ENCODE assay signal across 32 cellular contexts in genomic region chr10:32687546-32687945, GRCh38.
"Had no signal": no experiment of that assay in that cellular context is flagged by ENCODE, and none has a peak within 500 bp of the region (broad histone marks: within the 10 kb centered on the region; RNA-seq: fewer than 3 reads in every experiment).

No MANE protein-coding gene starts in this region.

- H3K36me3 ChIP-seq: adrenal gland, brain microvascular endothelial cell, breast epithelium had no signal

- ATAC-seq: activated CD8-positive, alpha-beta T cell treated with anti-CD3 and anti-CD28 coated beads for 36 hours; activated naive CD4-positive, alpha-beta T cell treated with anti-CD3 and anti-CD28 coated beads, Interleukin-2, amount 50 U/mL, for 72 hours; activated T-cell treated with anti-CD3 and anti-CD28 coated beads, Interleukin-2, amount 50 U/mL, for 4 hours; activated T-cell treated with anti-CD3 and anti-CD28 coated beads, Interleukin-2, amount 50 U/mL, for 72 hours; activated T-helper 17 cell treated with anti-CD3 and anti-CD28 coated beads, Interleukin-2, amount 50 U/mL, for 72 hours; body of pancreas; T-helper 17 cell had no signal

- DNase-seq: activated B cell treated with CpG ODN at 0.5 μM for 24 hours; activated CD4-positive, alpha-beta memory T cell treated with anti-CD3 and anti-CD28 coated beads for 36 hours; activated CD4-positive, alpha-beta T cell treated with anti-CD3 and anti-CD28 coated beads for 4 hours; activated CD4-positive, alpha-beta T cell treated with anti-CD3 and anti-CD28 coated beads, Interleukin-2, amount 10 ng/mL, durations not matched to agents 24 days and 14 days; activated CD4-positive, alpha-beta T cell treated with anti-CD3 and anti-CD28 coated beads, Interleukin-2, amount 50 U/mL, for 1 hour; activated CD4-positive, alpha-beta T cell treated with anti-CD3 and anti-CD28 coated beads, Interleukin-2, amount 50 U/mL, for 4 hours; activated CD4-positive, CD25-positive, alpha-beta regulatory T cell treated with anti-CD3 and anti-CD28 coated beads, Interleukin-2, amount 50 U/mL, for 72 hours; activated CD8-positive, alpha-beta memory T cell treated with anti-CD3 and anti-CD28 coated beads, Interleukin-2, amount 50 U/mL, for 4 hours; activated CD8-positive, alpha-beta T cell treated with anti-CD3 and anti-CD28 coated beads for 36 hours; activated effector memory CD4-positive, alpha-beta T cell treated with anti-CD3 and anti-CD28 coated beads, Interleukin-2, amount 50 U/mL, for 16 hours; activated gamma-delta T cell treated with Interleukin-2 at 50 U/mL for 16 hours; activated naive CD4-positive, alpha-beta T cell; activated naive CD4-positive, alpha-beta T cell treated with anti-CD3 and anti-CD28 coated beads for 36 hours; activated naive CD4-positive, alpha-beta T cell treated with anti-CD3 and anti-CD28 coated beads, Interleukin-2, amount 50 U/mL, for 16 hours; activated naive CD8-positive, alpha-beta T cell treated with anti-CD3 and anti-CD28 coated beads for 36 hours; activated T-cell treated with anti-CD3 and anti-CD28 coated beads for 4 hours; activated T-cell treated with anti-CD3 and anti-CD28 coated beads, Interleukin-2, amount 50 U/mL, for 1 hour; activated T-cell treated with anti-CD3 and anti-CD28 coated beads, Interleukin-2, amount 50 U/mL, for 4 hours; activated T-cell treated with anti-CD3 and anti-CD28 coated beads, Interleukin-2, amount 50 U/mL, for 72 hours; adrenal gland; amniotic stem cell; aorta; body of pancreas; brain microvascular endothelial cell; central memory CD4-positive, alpha-beta T cell; T-helper 17 cell had no signal

- H3K9me3 ChIP-seq: adrenal gland, body of pancreas had no signal

- H3K4me1 ChIP-seq: adrenal gland, body of pancreas, breast epithelium had no signal

- H3K27ac ChIP-seq: adrenal gland, body of pancreas, brain microvascular endothelial cell, breast epithelium, VCaP had no signal

- H3K4me3 ChIP-seq: adrenal gland, body of pancreas, breast epithelium had no signal

- FAIRE-seq: astrocyte, TTC549 had no signal

- H3K27me3 ChIP-seq: adrenal gland, body of pancreas, brain microvascular endothelial cell, breast epithelium had no signal
